ENCODE assay signal across 8 cellular contexts in the genomic region with DNA sequence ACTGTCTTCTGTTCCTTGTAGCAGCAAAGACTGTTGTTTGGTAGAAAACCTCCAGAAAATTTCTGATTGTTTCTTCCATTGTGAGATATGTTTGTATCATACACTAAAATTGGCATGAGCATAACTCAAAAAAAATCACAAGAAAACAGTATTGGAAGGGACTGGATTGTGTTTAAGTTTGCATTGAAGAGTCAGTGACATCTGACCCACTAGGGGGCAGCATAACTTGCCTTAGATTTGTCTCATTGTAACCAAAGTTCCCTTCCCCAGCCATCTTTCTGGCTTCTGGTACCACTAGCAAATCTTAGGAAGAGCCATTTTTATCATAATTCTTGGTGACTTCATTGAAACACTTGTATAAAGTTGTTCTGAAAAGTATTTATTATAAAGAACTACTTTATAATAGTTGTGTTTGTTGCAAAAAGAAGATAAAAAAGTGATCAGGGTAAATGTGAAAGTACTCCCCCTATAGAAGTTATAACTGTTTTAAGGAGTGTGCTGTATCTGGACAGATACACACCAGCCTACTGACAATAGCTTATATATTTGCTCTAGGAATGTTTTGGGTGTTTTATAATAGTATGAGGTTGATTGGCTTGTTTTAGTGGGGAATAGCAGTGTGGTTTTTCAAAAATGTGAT. TPM values are rescaled to one million over a fixed set of nuclear protein-coding genes. Genes with fewer than 3 reads are reported as not detected.
DNase-seq lines count a peak whose midpoint lies in the region; ATAC-seq and TF ChIP-seq lines count a peak whose summit lies in the region.

No MANE protein-coding gene starts in this region.

- ATAC-seq in GM18502 (IDR thresholded peaks at IDR 0.05; ENCODE audit: poor library complexity, unreplicated experiment): peak; percentile 68
- peak; percentile 84 for ATAC-seq in PC-3
- no peak for ATAC-seq in sciatic nerve

- peaks cover 3% of the 10 kb centered on the region for H3F3A ChIP-seq in PC-3 (ENCODE audit: low read length, unreplicated experiment)

- H3K4me1 ChIP-seq in PC-3 (ENCODE audit: insufficient read depth, low read length): no peaks in the 10 kb centered on the region

- no TSS peak for BruUV-seq in PC-3 (replicated peaks; lab: Mats Ljungman, UMichigan)

- no peaks in the 10 kb centered on the region for H4K20me1 ChIP-seq in PC-3 (ENCODE audit: low read length)

- no peaks in the 10 kb centered on the region for H3K9me2 ChIP-seq in PC-3 (replicated peaks; ENCODE audit: low read length)

- CTCF ChIA-PET in PC-3 (lab: Charles Lee): no interaction called here

- H3K79me2 ChIP-seq in PC-3 (ENCODE audit: low read length): peaks cover 29% of the 10 kb centered on the region

- peak; percentile 78 for DNase-seq in AG08395 (ENCODE audit: low spot score)
- DNase-seq in HT1080 (ENCODE audit: low read depth): peak; percentile 44
- peak; percentile 84 for DNase-seq in PC-3
- DNase-seq in activated gamma-delta T cell treated with anti-CD3 and anti-CD28 coated beads, Interleukin-2, amount 50 U/mL, for 16 hours (ENCODE audit: low read depth): peak; percentile 43
- DNase-seq in globus pallidus (ENCODE audit: low spot score): peak; percentile 65
- DNase-seq in putamen (ENCODE audit: low spot score): peak; percentile 53
- DNase-seq in sciatic nerve (ENCODE audit: low spot score): no peak

- H3K4me3 ChIP-seq in PC-3 (ENCODE audit: low read length): no peak overlapping the region

- intact Hi-C loops in PC-3 (cut with micrococcal nuclease): loop anchor here (1.0 to 2.0 kb wide), 3 partner anchors 69 to 177 kb away; partner anchors contain the start of gene RTF2
- intact Hi-C loops in sciatic nerve (cut with DNase I): no loop called here

- no peak overlapping the region for H3K27ac ChIP-seq in PC-3 (ENCODE audit: low read length)

- POLR2A ChIA-PET in PC-3 (lab: Charles Lee; ENCODE audit: unreplicated experiment): no interaction called here

- peak; percentile 95 for TF ChIP-seq CTCF in PC-3 (conservative IDR thresholded peaks at IDR 0.05; ENCODE audit: low read depth, low read length)

- H3K9ac ChIP-seq in PC-3 (ENCODE audit: low read length): no peak overlapping the region

- H3K27me3 ChIP-seq in PC-3 (ENCODE audit: low read length): no peaks in the 10 kb centered on the region

- no peak overlapping the region for H2AFZ ChIP-seq in PC-3 (ENCODE audit: low read length)

- H3K4me2 ChIP-seq in PC-3 (ENCODE audit: low read length): no peak overlapping the region

- H3K36me3 ChIP-seq in PC-3 (ENCODE audit: low read depth, low read length): peaks cover 80% of the 10 kb centered on the region

- H3K9me3 ChIP-seq in PC-3 (ENCODE audit: low read length): no peaks in the 10 kb centered on the region

RNA-seq across cellular contexts. Expression of gene CSTF1, which starts 7.7 kb away (rescaled TPM):
- 52.2 and 79.0 TPM in 2 replicates for total RNA-seq in HT1080 (2014; rRNA removed; shearing (Covaris generic))
- 33.0 and 33.8 TPM in 2 replicates for polyA plus RNA-seq in HT1080 (2015; cell fraction: cytosol; rRNA removed)
- polyA plus RNA-seq in HT1080 (2015; cell fraction: nucleus; rRNA removed): 58.4 and 63.2 TPM in 2 replicates
- 48.9 and 60.2 TPM in 2 replicates for total RNA-seq in PC-3 (2014; rRNA removed)
- total RNA-seq in sciatic nerve: 25.3 TPM

RNA-seq across cellular contexts. Expression of gene AURKA, which starts 8.1 kb away (rescaled TPM):
- total RNA-seq in HT1080 (2014; rRNA removed; shearing (Covaris generic)): 133 and 148 TPM in 2 replicates
- 97.5 and 107 TPM in 2 replicates for polyA plus RNA-seq in HT1080 (2015; cell fraction: cytosol; rRNA removed)
- polyA plus RNA-seq in HT1080 (2015; cell fraction: nucleus; rRNA removed): 121 and 131 TPM in 2 replicates
- total RNA-seq in PC-3 (2014; rRNA removed): 137 and 139 TPM in 2 replicates
- 1.4 TPM for total RNA-seq in sciatic nerve

RNA-seq across cellular contexts. Expression of gene CASS4, which starts 11.9 kb away (rescaled TPM):
- total RNA-seq in HT1080 (2014; rRNA removed; shearing (Covaris generic)): not detected in 2 replicates
- polyA plus RNA-seq in HT1080 (2015; cell fraction: cytosol; rRNA removed): 0.02 and 0.06 TPM in 2 replicates
- polyA plus RNA-seq in HT1080 (2015; cell fraction: nucleus; rRNA removed): 0.05 and 0.27 TPM in 2 replicates
- total RNA-seq in PC-3 (2014; rRNA removed) (0.04 and 0.17 TPM in 2 replicates), sciatic nerve (2.4 TPM)

RNA-seq across cellular contexts. Expression of gene FAM210B, which starts 41.3 kb away (rescaled TPM):
- total RNA-seq in HT1080 (2014; rRNA removed; shearing (Covaris generic)): 7.1 and 8.4 TPM in 2 replicates
- 18.3 and 20.7 TPM in 2 replicates for polyA plus RNA-seq in HT1080 (2015; cell fraction: cytosol; rRNA removed)
- polyA plus RNA-seq in HT1080 (2015; cell fraction: nucleus; rRNA removed): 9.2 and 9.4 TPM in 2 replicates
- total RNA-seq in PC-3 (2014; rRNA removed) (27.8 and 37.9 TPM in 2 replicates), sciatic nerve (76.0 TPM)

Comparison
In these comparisons a context has a peak if more than half of its experiments do, and no peak if none do; other contexts are left out.
1. RNA of gene AURKA, which starts 8.1 kb away (total RNA-seq): 133 to 148 TPM in HT1080 and 137 to 139 TPM in PC-3; 1.4 TPM in sciatic nerve (single experiment); every median in the first group is over 10 times any median in the second.